2 cellular contexts compared by ENCODE assay signal in genomic region chr1:153260980-153261792, GRCh38.
TF ChIP-seq lines count a peak whose summit lies in the region.

No MANE protein-coding gene starts in this region.

TF ChIP-seq in GM23338, 12 proteins besides CTCF, POLR2A, EP300 and RAD21 (continued from another document):
- no peak for TF ChIP-seq REST (IDR thresholded peaks at IDR 0.05; ENCODE audit: unreplicated experiment)
- no peak for TF ChIP-seq NANOG (IDR thresholded peaks at IDR 0.05; ENCODE audit: borderline replicate concordance)
- TF ChIP-seq JUNB (IDR thresholded peaks at IDR 0.05; ENCODE audit: unreplicated experiment): no peak
- no peak for TF ChIP-seq EZH2 (IDR thresholded peaks at IDR 0.05; ENCODE audit: low read depth, unreplicated experiment)
- TF ChIP-seq ZNF462 (CRISPR knock-in tag; IDR thresholded peaks at IDR 0.05): no peak
- TF ChIP-seq CREB1 (CRISPR knock-in tag; IDR thresholded peaks at IDR 0.05; ENCODE audit: low read depth): no peak
- no peak for TF ChIP-seq EZH2phosphoT487 (IDR thresholded peaks at IDR 0.05; ENCODE audit: unreplicated experiment)
- no peak for TF ChIP-seq POLR2AphosphoS5 (IDR thresholded peaks at IDR 0.05; ENCODE audit: low read depth)
- TF ChIP-seq STAT1 (IDR thresholded peaks at IDR 0.05; ENCODE audit: unreplicated experiment): no peak
- TF ChIP-seq ETS1 (IDR thresholded peaks at IDR 0.05): no peak

TF ChIP-seq in WTC11, 78 proteins besides CTCF, POLR2A, EP300 and RAD21 (continued from another document):
- TF ChIP-seq ATF2 (CRISPR knock-in tag; IDR thresholded peaks at IDR 0.05; ENCODE audit: borderline replicate concordance, low read depth): no peak
- no peak for TF ChIP-seq ZNF138 (CRISPR knock-in tag; conservative IDR thresholded peaks at IDR 0.05)
- no peak for TF ChIP-seq KAT7 (CRISPR knock-in tag; IDR thresholded peaks at IDR 0.05; ENCODE audit: borderline replicate concordance)
- TF ChIP-seq E2F4 (CRISPR knock-in tag; IDR thresholded peaks at IDR 0.05; ENCODE audit: borderline replicate concordance, low read depth): no peak
- no peak for TF ChIP-seq PREB (CRISPR knock-in tag; IDR thresholded peaks at IDR 0.05; ENCODE audit: borderline replicate concordance)
- no peak for TF ChIP-seq ZNF532 (CRISPR knock-in tag; IDR thresholded peaks at IDR 0.05; ENCODE audit: borderline replicate concordance)
- no peak for TF ChIP-seq ZNF425 (CRISPR knock-in tag; conservative IDR thresholded peaks at IDR 0.05)
- TF ChIP-seq RORB (CRISPR knock-in tag; IDR thresholded peaks at IDR 0.05): no peak
- TF ChIP-seq ZNF512 (CRISPR knock-in tag; IDR thresholded peaks at IDR 0.05; ENCODE audit: borderline replicate concordance): no peak
- TF ChIP-seq MAX (CRISPR knock-in tag; IDR thresholded peaks at IDR 0.05): peak; percentile 35; the same call in 1 of the 2 replicates
- TF ChIP-seq SOX15 (CRISPR knock-in tag; IDR thresholded peaks at IDR 0.05): no peak
- TF ChIP-seq GRHL2 (CRISPR knock-in tag; IDR thresholded peaks at IDR 0.05; ENCODE audit: insufficient replicate concordance, severe bottlenecking): no peak
- no peak for TF ChIP-seq TEAD1 (CRISPR knock-in tag; IDR thresholded peaks at IDR 0.05)
- TF ChIP-seq NR3C1 (CRISPR knock-in tag; conservative IDR thresholded peaks at IDR 0.05; ENCODE audit: low read depth): no peak
- TF ChIP-seq MLX (CRISPR knock-in tag; IDR thresholded peaks at IDR 0.05): no peak
